In the genomic region with DNA sequence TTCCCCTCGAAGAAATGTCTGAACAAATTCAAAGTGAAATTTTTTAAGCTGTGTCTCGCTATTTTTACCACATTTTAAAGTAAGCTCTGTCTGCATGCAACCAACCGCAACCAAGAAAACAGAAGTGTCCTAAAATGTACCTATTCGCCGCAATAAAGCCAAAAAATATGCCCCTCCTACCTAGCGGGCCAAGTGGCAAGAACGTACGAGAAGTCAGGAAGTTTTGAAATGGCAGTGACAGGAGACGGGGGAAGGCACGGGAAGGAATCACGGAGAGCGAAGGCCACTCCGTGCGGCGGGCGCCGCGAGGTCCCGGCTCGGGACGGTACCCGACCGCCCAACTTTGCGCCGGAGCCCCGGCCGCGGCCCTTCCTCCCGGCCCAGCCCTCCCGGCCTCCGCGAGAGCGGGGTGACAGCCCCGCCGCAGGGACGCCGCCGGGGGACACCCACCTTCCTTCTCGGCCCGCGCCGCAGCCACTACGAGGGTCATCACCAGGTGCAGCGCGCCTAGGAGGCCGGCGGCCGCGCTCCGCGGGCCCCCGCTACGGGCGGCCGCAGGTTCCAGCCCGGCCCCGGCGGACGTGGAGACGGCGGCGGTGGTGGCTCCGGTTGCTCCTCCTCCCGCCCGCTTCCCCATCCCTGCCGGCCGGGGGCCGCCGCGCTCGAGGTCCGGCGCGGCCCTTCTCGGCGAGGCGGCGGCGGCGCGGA, we compare ENCODE assay signal across 1 cellular context.
TF ChIP-seq lines count a peak whose summit lies in the region.

No MANE protein-coding gene starts in this region.

TF ChIP-seq in HCT116, 20 proteins besides CTCF, POLR2A, EP300 and RAD21 (continued from another document):
- TF ChIP-seq, protein P1, sequence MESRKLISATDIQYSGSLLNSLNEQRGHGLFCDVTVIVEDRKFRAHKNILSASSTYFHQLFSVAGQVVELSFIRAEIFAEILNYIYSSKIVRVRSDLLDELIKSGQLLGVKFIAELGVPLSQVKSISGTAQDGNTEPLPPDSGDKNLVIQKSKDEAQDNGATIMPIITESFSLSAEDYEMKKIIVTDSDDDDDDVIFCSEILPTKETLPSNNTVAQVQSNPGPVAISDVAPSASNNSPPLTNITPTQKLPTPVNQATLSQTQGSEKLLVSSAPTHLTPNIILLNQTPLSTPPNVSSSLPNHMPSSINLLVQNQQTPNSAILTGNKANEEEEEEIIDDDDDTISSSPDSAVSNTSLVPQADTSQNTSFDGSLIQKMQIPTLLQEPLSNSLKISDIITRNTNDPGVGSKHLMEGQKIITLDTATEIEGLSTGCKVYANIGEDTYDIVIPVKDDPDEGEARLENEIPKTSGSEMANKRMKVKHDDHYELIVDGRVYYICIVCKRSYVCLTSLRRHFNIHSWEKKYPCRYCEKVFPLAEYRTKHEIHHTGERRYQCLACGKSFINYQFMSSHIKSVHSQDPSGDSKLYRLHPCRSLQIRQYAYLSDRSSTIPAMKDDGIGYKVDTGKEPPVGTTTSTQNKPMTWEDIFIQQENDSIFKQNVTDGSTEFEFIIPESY (IDR thresholded peaks at IDR 0.05; ENCODE audit: extremely low read depth, insufficient replicate concordance, low read length), result no peak
- TF ChIP-seq SP1 (IDR thresholded peaks at IDR 0.05; ENCODE audit: low read depth) (no peak), POLR2AphosphoS5 (IDR thresholded peaks at IDR 0.05; ENCODE audit: low read depth, low read length) (peak; percentile 27; the same call in 1 of the 2 replicates), TCF7L2 (IDR thresholded peaks at IDR 0.05; ENCODE audit: borderline replicate concordance, extremely low read depth, insufficient read depth, insufficient read length) (no peak), SIN3A (IDR thresholded peaks at IDR 0.05; ENCODE audit: low read depth) (peak; percentile 29; the same call in 1 of the 2 replicates), EZH2 (IDR thresholded peaks at IDR 0.05) (no peak), EGR1 (IDR thresholded peaks at IDR 0.05; ENCODE audit: low read depth) (no peak), FOSL1 (IDR thresholded peaks at IDR 0.05; ENCODE audit: low read depth) (no peak), SRF (IDR thresholded peaks at IDR 0.05; ENCODE audit: low read depth) (no peak), YY1 (IDR thresholded peaks at IDR 0.05; ENCODE audit: extremely low read depth, insufficient replicate concordance, low read depth, low read length) (no peak), CEBPB (IDR thresholded peaks at IDR 0.05; ENCODE audit: low read depth) (no peak), ZFX (IDR thresholded peaks at IDR 0.05) (peak; percentile 96; the same call in 1 of the 2 replicates), EZH2phosphoT487 (IDR thresholded peaks at IDR 0.05; ENCODE audit: borderline replicate concordance) (no peak)
- TF ChIP-seq, protein P2, sequence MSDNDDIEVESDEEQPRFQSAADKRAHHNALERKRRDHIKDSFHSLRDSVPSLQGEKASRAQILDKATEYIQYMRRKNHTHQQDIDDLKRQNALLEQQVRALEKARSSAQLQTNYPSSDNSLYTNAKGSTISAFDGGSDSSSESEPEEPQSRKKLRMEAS (IDR thresholded peaks at IDR 0.05), result 0 out of 2 replicates have a peak, but pooled peaks have one; percentile 20
- TF ChIP-seq, protein P3, sequence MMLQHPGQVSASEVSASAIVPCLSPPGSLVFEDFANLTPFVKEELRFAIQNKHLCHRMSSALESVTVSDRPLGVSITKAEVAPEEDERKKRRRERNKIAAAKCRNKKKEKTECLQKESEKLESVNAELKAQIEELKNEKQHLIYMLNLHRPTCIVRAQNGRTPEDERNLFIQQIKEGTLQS (IDR thresholded peaks at IDR 0.05), result no peak
- TF ChIP-seq, protein P4, sequence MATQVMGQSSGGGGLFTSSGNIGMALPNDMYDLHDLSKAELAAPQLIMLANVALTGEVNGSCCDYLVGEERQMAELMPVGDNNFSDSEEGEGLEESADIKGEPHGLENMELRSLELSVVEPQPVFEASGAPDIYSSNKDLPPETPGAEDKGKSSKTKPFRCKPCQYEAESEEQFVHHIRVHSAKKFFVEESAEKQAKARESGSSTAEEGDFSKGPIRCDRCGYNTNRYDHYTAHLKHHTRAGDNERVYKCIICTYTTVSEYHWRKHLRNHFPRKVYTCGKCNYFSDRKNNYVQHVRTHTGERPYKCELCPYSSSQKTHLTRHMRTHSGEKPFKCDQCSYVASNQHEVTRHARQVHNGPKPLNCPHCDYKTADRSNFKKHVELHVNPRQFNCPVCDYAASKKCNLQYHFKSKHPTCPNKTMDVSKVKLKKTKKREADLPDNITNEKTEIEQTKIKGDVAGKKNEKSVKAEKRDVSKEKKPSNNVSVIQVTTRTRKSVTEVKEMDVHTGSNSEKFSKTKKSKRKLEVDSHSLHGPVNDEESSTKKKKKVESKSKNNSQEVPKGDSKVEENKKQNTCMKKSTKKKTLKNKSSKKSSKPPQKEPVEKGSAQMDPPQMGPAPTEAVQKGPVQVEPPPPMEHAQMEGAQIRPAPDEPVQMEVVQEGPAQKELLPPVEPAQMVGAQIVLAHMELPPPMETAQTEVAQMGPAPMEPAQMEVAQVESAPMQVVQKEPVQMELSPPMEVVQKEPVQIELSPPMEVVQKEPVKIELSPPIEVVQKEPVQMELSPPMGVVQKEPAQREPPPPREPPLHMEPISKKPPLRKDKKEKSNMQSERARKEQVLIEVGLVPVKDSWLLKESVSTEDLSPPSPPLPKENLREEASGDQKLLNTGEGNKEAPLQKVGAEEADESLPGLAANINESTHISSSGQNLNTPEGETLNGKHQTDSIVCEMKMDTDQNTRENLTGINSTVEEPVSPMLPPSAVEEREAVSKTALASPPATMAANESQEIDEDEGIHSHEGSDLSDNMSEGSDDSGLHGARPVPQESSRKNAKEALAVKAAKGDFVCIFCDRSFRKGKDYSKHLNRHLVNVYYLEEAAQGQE (IDR thresholded peaks at IDR 0.05; ENCODE audit: low read depth), result no peak
